ENCODE assay signal across 1 cellular context in the genomic region with DNA sequence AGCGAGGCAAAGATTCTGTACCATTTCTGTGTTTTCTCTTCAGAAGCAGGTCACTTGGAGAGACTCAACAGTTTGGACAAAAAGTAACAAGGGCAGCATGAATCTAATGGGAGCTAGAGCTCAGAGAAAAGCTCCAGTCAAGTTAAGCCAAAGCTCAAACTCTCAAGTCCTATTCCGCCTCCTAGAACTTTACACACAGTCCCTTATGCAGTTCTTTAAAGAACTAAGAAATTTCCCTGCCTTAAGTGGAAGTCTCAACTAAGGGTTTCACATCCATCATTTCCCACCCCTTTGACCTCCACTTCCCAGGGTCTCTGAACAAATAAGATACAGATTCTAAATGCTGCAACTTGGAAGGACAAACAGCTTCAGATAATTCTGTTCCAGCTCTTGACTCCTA.
TF ChIP-seq lines count a peak whose summit lies in the region.

No MANE protein-coding gene starts in this region.

TF ChIP-seq in WTC11, 78 proteins besides CTCF, POLR2A, EP300 and RAD21 (continued from another document):
- TF ChIP-seq, protein P1, sequence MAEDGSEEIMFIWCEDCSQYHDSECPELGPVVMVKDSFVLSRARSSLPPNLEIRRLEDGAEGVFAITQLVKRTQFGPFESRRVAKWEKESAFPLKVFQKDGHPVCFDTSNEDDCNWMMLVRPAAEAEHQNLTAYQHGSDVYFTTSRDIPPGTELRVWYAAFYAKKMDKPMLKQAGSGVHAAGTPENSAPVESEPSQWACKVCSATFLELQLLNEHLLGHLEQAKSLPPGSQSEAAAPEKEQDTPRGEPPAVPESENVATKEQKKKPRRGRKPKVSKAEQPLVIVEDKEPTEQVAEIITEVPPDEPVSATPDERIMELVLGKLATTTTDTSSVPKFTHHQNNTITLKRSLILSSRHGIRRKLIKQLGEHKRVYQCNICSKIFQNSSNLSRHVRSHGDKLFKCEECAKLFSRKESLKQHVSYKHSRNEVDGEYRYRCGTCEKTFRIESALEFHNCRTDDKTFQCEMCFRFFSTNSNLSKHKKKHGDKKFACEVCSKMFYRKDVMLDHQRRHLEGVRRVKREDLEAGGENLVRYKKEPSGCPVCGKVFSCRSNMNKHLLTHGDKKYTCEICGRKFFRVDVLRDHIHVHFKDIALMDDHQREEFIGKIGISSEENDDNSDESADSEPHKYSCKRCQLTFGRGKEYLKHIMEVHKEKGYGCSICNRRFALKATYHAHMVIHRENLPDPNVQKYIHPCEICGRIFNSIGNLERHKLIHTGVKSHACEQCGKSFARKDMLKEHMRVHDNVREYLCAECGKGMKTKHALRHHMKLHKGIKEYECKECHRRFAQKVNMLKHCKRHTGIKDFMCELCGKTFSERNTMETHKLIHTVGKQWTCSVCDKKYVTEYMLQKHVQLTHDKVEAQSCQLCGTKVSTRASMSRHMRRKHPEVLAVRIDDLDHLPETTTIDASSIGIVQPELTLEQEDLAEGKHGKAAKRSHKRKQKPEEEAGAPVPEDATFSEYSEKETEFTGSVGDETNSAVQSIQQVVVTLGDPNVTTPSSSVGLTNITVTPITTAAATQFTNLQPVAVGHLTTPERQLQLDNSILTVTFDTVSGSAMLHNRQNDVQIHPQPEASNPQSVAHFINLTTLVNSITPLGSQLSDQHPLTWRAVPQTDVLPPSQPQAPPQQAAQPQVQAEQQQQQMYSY (CRISPR knock-in tag; IDR thresholded peaks at IDR 0.05), result no peak
- TF ChIP-seq FOXK1 (CRISPR knock-in tag; IDR thresholded peaks at IDR 0.05) (no peak), NR3C1 (CRISPR knock-in tag; conservative IDR thresholded peaks at IDR 0.05; ENCODE audit: low read depth) (no peak), NFYB (CRISPR knock-in tag; conservative IDR thresholded peaks at IDR 0.05; ENCODE audit: low read depth) (no peak)
